ENCODE assay signal across 8 cellular contexts in the genomic region with DNA sequence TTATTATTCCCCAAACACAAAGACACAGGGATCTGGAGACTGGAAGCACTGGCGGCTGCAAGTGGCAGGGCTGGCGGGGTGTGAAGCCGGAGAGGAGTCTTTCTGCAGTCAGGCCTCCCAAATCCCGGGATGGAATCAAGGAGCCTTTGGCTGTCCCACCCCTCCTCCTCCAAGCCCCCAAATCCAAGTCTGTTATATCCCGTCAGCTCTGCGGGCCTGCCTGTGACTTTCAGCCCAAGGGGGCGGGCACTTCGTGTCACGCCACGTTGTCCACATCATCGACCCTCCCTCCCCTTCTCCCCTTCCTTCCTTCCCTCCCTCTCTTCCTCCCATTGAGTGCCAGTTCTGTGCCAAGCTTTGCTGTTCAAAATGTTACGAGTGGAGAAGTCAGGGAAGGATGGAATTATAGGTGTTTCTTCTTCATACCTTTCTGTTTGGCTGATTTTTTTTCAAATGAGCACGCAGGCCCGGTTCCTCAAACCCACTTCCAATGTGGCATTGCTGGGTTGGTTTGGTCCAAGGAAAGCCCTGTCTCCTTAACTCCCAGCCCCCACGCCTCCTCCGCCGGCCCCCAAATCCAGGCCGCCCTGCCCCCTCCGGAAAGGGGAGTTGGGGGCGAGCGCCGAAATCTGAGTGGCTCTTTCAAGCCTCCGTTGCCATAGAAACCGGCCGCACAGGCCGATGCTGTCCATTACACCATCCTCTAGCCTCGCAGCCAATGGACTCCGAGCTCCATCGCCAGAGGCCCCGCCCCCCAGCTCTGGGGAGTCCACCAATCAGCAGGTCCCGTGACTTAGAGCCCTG. TPM values are rescaled to one million over a fixed set of nuclear protein-coding genes. Genes with fewer than 3 reads are reported as not detected.
DNase-seq lines count a peak whose midpoint lies in the region; ATAC-seq and TF ChIP-seq lines count a peak whose summit lies in the region.

No MANE protein-coding gene starts in this region.

- H3K9me2 ChIP-seq in Karpas-422 (replicated peaks; ENCODE audit: insufficient read depth, low read length) (no peaks in the 10 kb centered on the region), SK-N-SH (no peaks in the 10 kb centered on the region)

- CTCF ChIA-PET in SK-N-SH (lab: Yijun Ruan, JAX): interaction anchor here (0.9 to 4.0 kb wide), 6 partner anchors 9 to 21 kb away, joined by 3 to 21 read pairs (median 7); partner anchors contain the start of genes SOX12 and ZCCHC3

- TF ChIP-seq CTCF in SK-N-SH (IDR thresholded peaks at IDR 0.05) (no peak), ovary (IDR thresholded peaks at IDR 0.05) (no peak), tibial artery (IDR thresholded peaks at IDR 0.05) (no peak)

- H3K9me3 ChIP-seq in Karpas-422 (ENCODE audit: low read length) (no peaks in the 10 kb centered on the region), SK-N-SH (no peaks in the 10 kb centered on the region), ovary (no peaks in the 10 kb centered on the region), tibial artery (no peaks in the 10 kb centered on the region)

- peak; percentile 65 for ATAC-seq in GM21717 (IDR thresholded peaks at IDR 0.05; ENCODE audit: unreplicated experiment)
- peak; percentile 98 for ATAC-seq in activated naive CD8-positive, alpha-beta T cell treated with anti-CD3 and anti-CD28 coated beads, Interleukin-2, amount 50 U/mL, for 24 hours

- H3K9ac ChIP-seq in Karpas-422 (ENCODE audit: low read length): no peak overlapping the region
- H3K9ac ChIP-seq in SK-N-SH: peak overlapping the region; percentile 81

- no peak overlapping the region for H2AFZ ChIP-seq in Karpas-422 (ENCODE audit: low read length)
- H2AFZ ChIP-seq in SK-N-SH (ENCODE audit: low read depth): peak overlapping the region; percentile 86

- intact Hi-C loops in cardiac septum (cut with DNase I): no loop called here
- intact Hi-C loops in ovary (cut with DNase I): no loop called here
- intact Hi-C loops in tibial artery (cut with DNase I; ENCODE audit: low total_unique reads): no loop called here

- H3K4me1 ChIP-seq in Karpas-422 (ENCODE audit: low read length) (peaks cover 18% of the 10 kb centered on the region), SK-N-SH (ENCODE audit: control insufficient read depth in 1 of 2, insufficient read depth in 2 of 2, low read depth in 1 of 2, low read length in 1 of 2) (peaks cover 15 to 26% of the 10 kb centered on the region in 2 experiments; a peak in 2 of 4 replicates), ovary (ENCODE audit: insufficient read depth) (no peaks in the 10 kb centered on the region), tibial artery (peaks cover 0 to 13% (median 9%) of the 10 kb centered on the region in 4 donors)

- H3K27me3 ChIP-seq in Karpas-422 (ENCODE audit: low read length) (no peaks in the 10 kb centered on the region), SK-N-SH (ENCODE audit: insufficient read depth) (no peaks in the 10 kb centered on the region), ovary (no peaks in the 10 kb centered on the region), tibial artery (no peaks in the 10 kb centered on the region)

- TF ChIP-seq POLR2A in ovary (IDR thresholded peaks at IDR 0.05): no peak

- H3K4me3 ChIP-seq in Karpas-422 (ENCODE audit: low read length) (no peak overlapping the region), SK-N-SH (ENCODE audit: low read depth in 2 of 2, low read length in 1 of 2) (peak overlapping the region; percentile 53 to 69), ovary (peak overlapping the region; percentile 51), tibial artery (peak overlapping the region; percentile 54 to 65)

- no peaks in the 10 kb centered on the region for H3K27me3 Mint-ChIP-seq in activated naive CD8-positive, alpha-beta T cell treated with anti-CD3 and anti-CD28 coated beads, Interleukin-2, amount 50 U/mL, for 24 hours

- WGBS in SK-N-SH (ENCODE audit: low lambda C conversion rate): 18% methylated on average over 28 of the region's 31 CpGs
- 1% methylated on average over 30 to 31 of the region's 31 CpGs for WGBS in ovary, 3 donors

- peak overlapping the region; percentile 64 for H3K4me3 Mint-ChIP-seq in activated naive CD8-positive, alpha-beta T cell treated with anti-CD3 and anti-CD28 coated beads, Interleukin-2, amount 50 U/mL, for 24 hours

- TF ChIP-seq EP300 in SK-N-SH (IDR thresholded peaks at IDR 0.05; ENCODE audit: borderline replicate concordance in 1 of 2, low read depth in 1 of 2, low read length in 1 of 2): no peak
- peak; percentile 15 for TF ChIP-seq EP300 in ovary (IDR thresholded peaks at IDR 0.05)

- H3K4me2 ChIP-seq in Karpas-422 (ENCODE audit: low read depth, low read length, poor library complexity, severe bottlenecking): peak overlapping the region; percentile 50
- peak overlapping the region; percentile 81 for H3K4me2 ChIP-seq in SK-N-SH

- no peaks in the 10 kb centered on the region for H3K9me3 Mint-ChIP-seq in activated naive CD8-positive, alpha-beta T cell treated with anti-CD3 and anti-CD28 coated beads, Interleukin-2, amount 50 U/mL, for 24 hours

- peak overlapping the region; percentile 71 for H3K27ac Mint-ChIP-seq in activated naive CD8-positive, alpha-beta T cell treated with anti-CD3 and anti-CD28 coated beads, Interleukin-2, amount 50 U/mL, for 24 hours

- H3K4me1 Mint-ChIP-seq in activated naive CD8-positive, alpha-beta T cell treated with anti-CD3 and anti-CD28 coated beads, Interleukin-2, amount 50 U/mL, for 24 hours: peaks cover 16% of the 10 kb centered on the region

- H3K79me2 ChIP-seq in Karpas-422 (ENCODE audit: low read length) (no peaks in the 10 kb centered on the region), SK-N-SH (ENCODE audit: insufficient read depth) (no peaks in the 10 kb centered on the region)

- H3F3A ChIP-seq in SK-N-SH (replicated peaks; ENCODE audit: insufficient read depth): peaks cover 6% of the 10 kb centered on the region

- H4K20me1 ChIP-seq in Karpas-422 (ENCODE audit: insufficient read depth, low read depth, low read length) (no peaks in the 10 kb centered on the region), SK-N-SH (ENCODE audit: insufficient read depth) (no peaks in the 10 kb centered on the region)

- TF ChIP-seq RAD21 in SK-N-SH (IDR thresholded peaks at IDR 0.05; ENCODE audit: low read length): no peak

- POLR2A ChIA-PET in SK-N-SH (lab: Yijun Ruan, JAX): interaction anchor here (0.6 to 2.9 kb wide), 3 partner anchors 12 to 21 kb away, joined by 5 to 23 read pairs (median 15); partner anchors contain the start of genes SOX12 and ZCCHC3

- DNase-seq in DMS53 (lab: John Stamatoyannopoulos, UW) (peak; percentile 100), Karpas-422 (peak; percentile 94), SK-N-SH (peak; percentile 97), cardiac septum (ENCODE audit: low spot score) (peak; percentile 98), ovary (peak; percentile 98 to 99 (median 99)), tibial artery (peak; percentile 100)
- DNase-seq in activated naive CD8-positive, alpha-beta T cell treated with anti-CD3 and anti-CD28 coated beads, Interleukin-2, amount 50 U/mL, for 24 hours: peak; percentile 87

- H3K36me3 ChIP-seq in Karpas-422 (ENCODE audit: insufficient read depth, low read length) (no peaks in the 10 kb centered on the region), SK-N-SH (replicated peaks in 1 of 2; ENCODE audit: control insufficient read depth in 1 of 2, insufficient read depth in 2 of 2, low read length in 1 of 2) (no peaks in the 10 kb centered on the region), ovary (no peaks in the 10 kb centered on the region), tibial artery (no peaks in the 10 kb centered on the region)

- H3K36me3 Mint-ChIP-seq in activated naive CD8-positive, alpha-beta T cell treated with anti-CD3 and anti-CD28 coated beads, Interleukin-2, amount 50 U/mL, for 24 hours (ENCODE audit: low read depth): no peaks in the 10 kb centered on the region

- H3K27ac ChIP-seq in Karpas-422 (ENCODE audit: low read length): no peak overlapping the region
- H3K27ac ChIP-seq in SK-N-SH (ENCODE audit: low read depth in 2 of 2, low read length in 1 of 2): peak overlapping the region; percentile 97 to 99
- H3K27ac ChIP-seq in ovary: peak overlapping the region; percentile 56 to 91
- H3K27ac ChIP-seq in tibial artery: peak overlapping the region; percentile 92 to 94

RNA-seq across cellular contexts. Expression of gene ZCCHC3, which starts 12.7 kb away (rescaled TPM):
- total RNA-seq in Karpas-422 (2014; rRNA removed; shearing (Covaris generic); ENCODE audit: low replicate concordance): 20.6 and 22.2 TPM in 2 replicates
- polyA plus RNA-seq in SK-N-SH (2012; rRNA removed): 9.0 and 9.5 TPM in 2 replicates
- 8.7 and 10.1 TPM in 2 replicates for polyA plus RNA-seq in SK-N-SH (2012; cell fraction: cytosol; rRNA removed)
- 9.4 and 10.3 TPM in 2 replicates for polyA plus RNA-seq in SK-N-SH (2012; cell fraction: nucleus; rRNA removed)
- total RNA-seq in cardiac septum: 10.4 TPM
- total RNA-seq in ovary: 10 to 100 TPM; 13.6 to 28.1 (median 23.1) TPM
- polyA plus RNA-seq in ovary: 10 to 100 TPM; 16.8 to 23.2 TPM

RNA-seq across cellular contexts. Expression of gene SOX12, which starts 15.3 kb away (rescaled TPM):
- 8.3 and 18.0 TPM in 2 replicates for total RNA-seq in Karpas-422 (2014; rRNA removed; shearing (Covaris generic); ENCODE audit: low replicate concordance)
- 7.0 and 11.3 TPM in 2 replicates for polyA plus RNA-seq in SK-N-SH (2012; rRNA removed)
- polyA plus RNA-seq in SK-N-SH (2012; cell fraction: cytosol; rRNA removed): 7.9 and 10.8 TPM in 2 replicates
- 44.6 and 55.2 TPM in 2 replicates for polyA plus RNA-seq in SK-N-SH (2012; cell fraction: nucleus; rRNA removed)
- 10.6 TPM for total RNA-seq in cardiac septum
- total RNA-seq in ovary: 10 to 100 TPM in 5 of 7 donors, 1 to 10 TPM in 2; 4.8 to 34.1 (median 25.7) TPM
- 1 to 10 TPM; 4.1 to 8.7 TPM for polyA plus RNA-seq in ovary

RNA-seq across cellular contexts. Expression of gene C20orf96, which starts 19.5 kb away (rescaled TPM):
- 1.8 and 2.0 TPM in 2 replicates for total RNA-seq in Karpas-422 (2014; rRNA removed; shearing (Covaris generic); ENCODE audit: low replicate concordance)
- polyA plus RNA-seq in SK-N-SH (2012; rRNA removed): 16.6 and 19.4 TPM in 2 replicates
- polyA plus RNA-seq in SK-N-SH (2012; cell fraction: cytosol; rRNA removed): 11.7 and 12.4 TPM in 2 replicates
- polyA plus RNA-seq in SK-N-SH (2012; cell fraction: nucleus; rRNA removed): 39.5 and 59.8 TPM in 2 replicates
- total RNA-seq in cardiac septum: 3.7 TPM
- total RNA-seq in ovary: 10 to 100 TPM in 6 of 7 donors, 1 to 10 TPM in 1; 6.6 to 17.5 (median 11.7) TPM
- polyA plus RNA-seq in ovary: 10 to 100 TPM; 11.7 to 14.7 TPM

RNA-seq across cellular contexts. Expression of gene NRSN2, which starts 36.9 kb away (rescaled TPM):
- total RNA-seq in Karpas-422 (2014; rRNA removed; shearing (Covaris generic); ENCODE audit: low replicate concordance): 18.2 and 28.3 TPM in 2 replicates
- polyA plus RNA-seq in SK-N-SH (2012; rRNA removed) (88.6 and 146 TPM in 2 replicates), ovary (10 to 100 TPM; 32.4 to 36.7 TPM)
- 54.7 and 100 TPM in 2 replicates for polyA plus RNA-seq in SK-N-SH (2012; cell fraction: cytosol; rRNA removed)
- polyA plus RNA-seq in SK-N-SH (2012; cell fraction: nucleus; rRNA removed): 63.6 and 88.9 TPM in 2 replicates
- total RNA-seq in cardiac septum (23.9 TPM), ovary (10 to 100 TPM; 20.5 to 77.9 (median 43.8) TPM)

RNA-seq across cellular contexts. Expression of gene DEFB132, which starts 52.5 kb away (rescaled TPM):
- 0.22 TPM in 1 of 2 replicates, not detected in the other for total RNA-seq in Karpas-422 (2014; rRNA removed; shearing (Covaris generic); ENCODE audit: low replicate concordance)
- polyA plus RNA-seq in SK-N-SH (2012; rRNA removed): not detected in 2 replicates
- not detected in 2 replicates for polyA plus RNA-seq in SK-N-SH (2012; cell fraction: cytosol; rRNA removed)
- not detected in 2 replicates for polyA plus RNA-seq in SK-N-SH (2012; cell fraction: nucleus; rRNA removed)
- total RNA-seq in cardiac septum: not detected
- total RNA-seq in ovary: not detected
- polyA plus RNA-seq in ovary: not detected
